In the genomic region with DNA sequence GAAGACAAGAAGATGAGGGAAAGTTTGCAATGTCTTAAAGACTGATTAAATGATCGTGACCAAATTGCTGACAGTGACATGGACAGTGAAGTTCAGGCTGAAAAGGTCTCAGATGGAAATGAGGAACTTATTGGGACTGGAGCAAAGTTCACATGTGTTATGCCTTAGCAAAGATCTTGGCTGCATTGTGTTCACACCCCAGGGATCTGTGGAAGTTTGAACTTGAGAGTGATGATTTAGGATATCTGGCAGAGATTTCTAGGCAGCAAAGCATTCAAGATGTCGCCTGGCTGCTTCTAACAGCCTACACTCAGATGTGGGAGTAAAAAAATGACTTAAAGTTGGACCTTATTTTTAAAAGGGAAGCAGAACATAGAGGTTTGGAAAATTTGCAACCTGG, we compare ENCODE assay signal across 18 cellular contexts. TPM values are rescaled to one million over a fixed set of nuclear protein-coding genes. Genes with fewer than 3 reads are reported as not detected.
DNase-seq lines count a peak whose midpoint lies in the region; ATAC-seq and TF ChIP-seq lines count a peak whose summit lies in the region.
"Had no signal": no experiment of that assay in that cellular context is flagged by ENCODE, and none has a peak within 500 bp of the region (broad histone marks: within the 10 kb centered on the region; RNA-seq: fewer than 3 reads in every experiment).

No MANE protein-coding gene starts in this region.

- DNase-seq in AG10803 (ENCODE audit: low read depth) = peak; percentile 29
- DNase-seq in MV-4-11 (lab: John Stamatoyannopoulos, UW) = peak; percentile 34
- DNase-seq in left lobe of liver (ENCODE audit: low spot score) = no peak
- no peak for DNase-seq in NCI-H82 (lab: John Stamatoyannopoulos, UW)
- no peak for DNase-seq in activated T-cell treated with anti-CD3 and anti-CD28 coated beads, Interleukin-2, amount 50 U/mL, for 24 hours
- DNase-seq: COR-L47, GF-D8, NCI-H1105, NCI-H1694, NCI-H226, NCI-H69, PC-3, SJCRH30 had no signal

- H3K9me3 Mint-ChIP-seq in dendritic cell treated with granulocyte-macrophage colony-stimulating factor and Interleukin-4, amounts not matched to agents 40 ng/mL and 50 ng/mL, for 4 days = no peaks in the 10 kb centered on the region
- H3K9me3 Mint-ChIP-seq in activated T-cell treated with anti-CD3 and anti-CD28 coated beads, Interleukin-2, amount 50 U/mL, for 24 hours = peaks cover 8% of the 10 kb centered on the region

- H3K27ac Mint-ChIP-seq in dendritic cell treated with granulocyte-macrophage colony-stimulating factor and Interleukin-4, amounts not matched to agents 40 ng/mL and 50 ng/mL, for 4 days = peak overlapping the region; percentile 16
- no peak overlapping the region for H3K27ac Mint-ChIP-seq in activated T-cell treated with anti-CD3 and anti-CD28 coated beads, Interleukin-2, amount 50 U/mL, for 24 hours
- H3K27ac Mint-ChIP-seq: GM23338 had no signal

- ATAC-seq in left lobe of liver = peak; percentile 1
- no peak for ATAC-seq in GM21786 (IDR thresholded peaks at IDR 0.05; ENCODE audit: unreplicated experiment)
- ATAC-seq in GM21360 (IDR thresholded peaks at IDR 0.05; ENCODE audit: unreplicated experiment) = no peak
- ATAC-seq: GM23338, K562, PC-3 had no signal

- no peak overlapping the region for H3K4me3 ChIP-seq in AG10803 (ENCODE audit: low read length)
- H3K4me3 ChIP-seq: GM23338, K562, SJCRH30 had no signal

- TF ChIP-seq CTCF in AG10803 (conservative IDR thresholded peaks at IDR 0.05; ENCODE audit: low read length) = no peak

- no peaks in the 10 kb centered on the region for H3K27me3 Mint-ChIP-seq in dendritic cell treated with granulocyte-macrophage colony-stimulating factor and Interleukin-4, amounts not matched to agents 40 ng/mL and 50 ng/mL, for 4 days
- H3K27me3 Mint-ChIP-seq in activated T-cell treated with anti-CD3 and anti-CD28 coated beads, Interleukin-2, amount 50 U/mL, for 24 hours = no peaks in the 10 kb centered on the region

- H3K36me3 Mint-ChIP-seq in dendritic cell treated with granulocyte-macrophage colony-stimulating factor and Interleukin-4, amounts not matched to agents 40 ng/mL and 50 ng/mL, for 4 days (ENCODE audit: low read depth) = peaks cover 64% of the 10 kb centered on the region
- H3K36me3 Mint-ChIP-seq in activated T-cell treated with anti-CD3 and anti-CD28 coated beads, Interleukin-2, amount 50 U/mL, for 24 hours (ENCODE audit: low read depth) = peaks cover 45% of the 10 kb centered on the region

- intact Hi-C loops in dendritic cell treated with granulocyte-macrophage colony-stimulating factor and Interleukin-4, amounts not matched to agents 40 ng/mL and 50 ng/mL, for 4 days (cut with micrococcal nuclease) = no loop called here

- H3K4me3 Mint-ChIP-seq in dendritic cell treated with granulocyte-macrophage colony-stimulating factor and Interleukin-4, amounts not matched to agents 40 ng/mL and 50 ng/mL, for 4 days = no peak overlapping the region
- no peak overlapping the region for H3K4me3 Mint-ChIP-seq in activated T-cell treated with anti-CD3 and anti-CD28 coated beads, Interleukin-2, amount 50 U/mL, for 24 hours
- H3K4me3 Mint-ChIP-seq: GM23338 had no signal

- H3K4me1 Mint-ChIP-seq in dendritic cell treated with granulocyte-macrophage colony-stimulating factor and Interleukin-4, amounts not matched to agents 40 ng/mL and 50 ng/mL, for 4 days (ENCODE audit: low read depth) = peaks cover 49% of the 10 kb centered on the region
- peaks cover 12% of the 10 kb centered on the region for H3K4me1 Mint-ChIP-seq in activated T-cell treated with anti-CD3 and anti-CD28 coated beads, Interleukin-2, amount 50 U/mL, for 24 hours (ENCODE audit: low read depth)
- H3K4me1 Mint-ChIP-seq: GM23338 had no signal

RNA-seq across cellular contexts. Expression of a gene that starts 21.4 kb away (rescaled TPM):
- total RNA-seq in left lobe of liver = 104 TPM

RNA-seq across cellular contexts. Expression of a gene that starts 44.0 kb away (rescaled TPM):
- total RNA-seq in left lobe of liver = 11.8 TPM

RNA-seq across cellular contexts. Expression of a gene that starts 59.3 kb away (rescaled TPM):
- 3.3 TPM for total RNA-seq in left lobe of liver

Comparison
In these comparisons a context has a peak if more than half of its experiments do, and no peak if none do; other contexts are left out.
1. DNase-seq: peak in AG10803 (single experiment) and MV-4-11 (single experiment); none in left lobe of liver (single experiment), NCI-H82 (single experiment) and activated T-cell treated with anti-CD3 and anti-CD28 coated beads, Interleukin-2, amount 50 U/mL, for 24 hours (single experiment).